In the genomic region with DNA sequence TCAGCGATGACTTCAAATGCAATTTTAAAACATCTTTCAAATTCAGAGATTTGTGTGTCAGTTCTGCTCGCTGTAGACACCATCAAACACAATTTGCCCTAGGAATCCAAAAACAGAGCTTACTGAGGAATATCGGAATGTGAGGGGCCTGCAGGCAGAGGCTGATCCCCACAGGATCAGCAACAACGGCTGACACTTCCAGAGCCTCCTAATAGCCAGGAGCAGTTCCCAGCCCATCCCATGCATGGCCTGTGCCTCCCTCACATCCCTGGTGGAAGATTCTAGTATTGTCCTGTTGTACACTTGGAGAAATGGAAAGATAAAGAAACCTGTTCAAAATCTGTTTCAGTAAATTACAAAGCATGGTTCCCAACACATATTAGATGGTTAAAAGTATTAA, we compare ENCODE assay signal across 28 cellular contexts.
"Had no signal": no experiment of that assay in that cellular context is flagged by ENCODE, and none has a peak within 500 bp of the region (broad histone marks: within the 10 kb centered on the region; RNA-seq: fewer than 3 reads in every experiment).

No MANE protein-coding gene starts in this region.

- H3K9me3 ChIP-seq: ascending aorta, breast epithelium, colonic mucosa, heart left ventricle had no signal

- H3K4me1 Mint-ChIP-seq: activated CD4-positive, alpha-beta memory T cell treated with anti-CD3 and anti-CD28 coated beads, Interleukin-2, amount 10 ng/mL, durations not matched to agents 7 days and 5 days; activated CD4-positive, alpha-beta T cell treated with anti-CD3 and anti-CD28 coated beads, Interleukin-2, amount 10 ng/mL, durations not matched to agents 7 days and 5 days; activated naive CD4-positive, alpha-beta T cell treated with anti-CD3 and anti-CD28 coated beads, Interleukin-2, amount 10 ng/mL, durations not matched to agents 7 days and 5 days; activated naive CD8-positive, alpha-beta T cell treated with anti-CD3 and anti-CD28 coated beads, Interleukin-2, amount 10 ng/mL, durations not matched to agents 7 days and 5 days had no signal

- H3K4me3 Mint-ChIP-seq: activated CD4-positive, alpha-beta memory T cell treated with anti-CD3 and anti-CD28 coated beads, Interleukin-2, amount 10 ng/mL, durations not matched to agents 7 days and 5 days; activated CD4-positive, alpha-beta T cell treated with anti-CD3 and anti-CD28 coated beads, Interleukin-2, amount 10 ng/mL, durations not matched to agents 7 days and 5 days; activated naive CD4-positive, alpha-beta T cell treated with anti-CD3 and anti-CD28 coated beads, Interleukin-2, amount 10 ng/mL, durations not matched to agents 7 days and 5 days; activated naive CD8-positive, alpha-beta T cell treated with anti-CD3 and anti-CD28 coated beads, Interleukin-2, amount 10 ng/mL, durations not matched to agents 7 days and 5 days; activated T-cell treated with anti-CD3 and anti-CD28 coated beads, Interleukin-2, amount 50 U/mL, for 24 hours; activated T-cell treated with anti-CD3 and anti-CD28 coated beads, Interleukin-2, amount 50 U/mL, for 72 hours; brain; WTC11 had no signal

- H3K36me3 Mint-ChIP-seq: activated naive CD4-positive, alpha-beta T cell treated with anti-CD3 and anti-CD28 coated beads, Interleukin-2, amount 10 ng/mL, durations not matched to agents 7 days and 5 days; activated naive CD4-positive, alpha-beta T cell treated with anti-CD3 and anti-CD28 coated beads, Interleukin-2, amount 50 U/mL, for 72 hours; activated naive CD8-positive, alpha-beta T cell treated with anti-CD3 and anti-CD28 coated beads, Interleukin-2, amount 10 ng/mL, durations not matched to agents 7 days and 5 days; brain had no signal

- H3K27me3 Mint-ChIP-seq: activated CD4-positive, alpha-beta memory T cell treated with anti-CD3 and anti-CD28 coated beads, Interleukin-2, amount 10 ng/mL, durations not matched to agents 7 days and 5 days; activated CD4-positive, alpha-beta T cell treated with anti-CD3 and anti-CD28 coated beads, Interleukin-2, amount 10 ng/mL, durations not matched to agents 7 days and 5 days; activated naive CD4-positive, alpha-beta T cell treated with anti-CD3 and anti-CD28 coated beads, Interleukin-2, amount 10 ng/mL, durations not matched to agents 7 days and 5 days; activated naive CD8-positive, alpha-beta T cell treated with anti-CD3 and anti-CD28 coated beads, Interleukin-2, amount 10 ng/mL, durations not matched to agents 7 days and 5 days; activated T-cell treated with anti-CD3 and anti-CD28 coated beads, Interleukin-2, amount 50 U/mL, for 24 hours had no signal

- H3K4me1 ChIP-seq: ascending aorta, breast epithelium, colonic mucosa had no signal

- ATAC-seq: activated naive CD4-positive, alpha-beta T cell treated with anti-CD3 and anti-CD28 coated beads, Interleukin-2, amount 50 U/mL, for 72 hours; activated T-cell treated with anti-CD3 and anti-CD28 coated beads, Interleukin-2, amount 50 U/mL, for 72 hours had no signal

- H3K36me3 ChIP-seq: ascending aorta, breast epithelium, cardiac muscle cell, colonic mucosa, heart left ventricle had no signal

- H3K27ac ChIP-seq: ascending aorta, breast epithelium, cardiac muscle cell, colonic mucosa, heart left ventricle, VCaP had no signal

- H3K27me3 ChIP-seq: ascending aorta, breast epithelium, cardiac muscle cell, colonic mucosa, heart left ventricle had no signal

- H3K4me3 ChIP-seq: ascending aorta, breast epithelium, cardiac muscle cell, colonic mucosa, heart left ventricle had no signal

- H3K27ac Mint-ChIP-seq: activated CD4-positive, alpha-beta memory T cell treated with anti-CD3 and anti-CD28 coated beads, Interleukin-2, amount 10 ng/mL, durations not matched to agents 7 days and 5 days; activated CD4-positive, alpha-beta T cell treated with anti-CD3 and anti-CD28 coated beads, Interleukin-2, amount 10 ng/mL, durations not matched to agents 7 days and 5 days; activated naive CD4-positive, alpha-beta T cell treated with anti-CD3 and anti-CD28 coated beads, Interleukin-2, amount 10 ng/mL, durations not matched to agents 7 days and 5 days; activated naive CD4-positive, alpha-beta T cell treated with anti-CD3 and anti-CD28 coated beads, Interleukin-2, amount 50 U/mL, for 72 hours; activated naive CD8-positive, alpha-beta T cell treated with anti-CD3 and anti-CD28 coated beads, Interleukin-2, amount 10 ng/mL, durations not matched to agents 7 days and 5 days; activated T-cell treated with anti-CD3 and anti-CD28 coated beads, Interleukin-2, amount 50 U/mL, for 24 hours; activated T-cell treated with anti-CD3 and anti-CD28 coated beads, Interleukin-2, amount 50 U/mL, for 72 hours; WTC11 had no signal

- H3K9me3 Mint-ChIP-seq: activated CD4-positive, alpha-beta T cell treated with anti-CD3 and anti-CD28 coated beads, Interleukin-2, amount 10 ng/mL, durations not matched to agents 7 days and 5 days; activated naive CD4-positive, alpha-beta T cell treated with anti-CD3 and anti-CD28 coated beads, Interleukin-2, amount 10 ng/mL, durations not matched to agents 7 days and 5 days; activated naive CD8-positive, alpha-beta T cell treated with anti-CD3 and anti-CD28 coated beads, Interleukin-2, amount 10 ng/mL, durations not matched to agents 7 days and 5 days; activated T-cell treated with anti-CD3 and anti-CD28 coated beads, Interleukin-2, amount 50 U/mL, for 72 hours had no signal

- DNase-seq: activated CD4-positive, alpha-beta memory T cell treated with anti-CD3 and anti-CD28 coated beads, Interleukin-2, amount 10 ng/mL, durations not matched to agents 7 days and 5 days; activated CD4-positive, alpha-beta T cell treated with anti-CD3 and anti-CD28 coated beads for 1 hour; activated CD4-positive, alpha-beta T cell treated with anti-CD3 and anti-CD28 coated beads for 4 hours; activated CD4-positive, alpha-beta T cell treated with anti-CD3 and anti-CD28 coated beads, Interleukin-2, amount 10 ng/mL, durations not matched to agents 7 days and 5 days; activated CD4-positive, alpha-beta T cell treated with anti-CD3 and anti-CD28 coated beads, Interleukin-2, amount 50 U/mL, for 4 hours; activated CD8-positive, alpha-beta memory T cell treated with anti-CD3 and anti-CD28 coated beads, Interleukin-2, amount 50 U/mL, for 48 hours; activated gamma-delta T cell; activated naive CD4-positive, alpha-beta T cell; activated naive CD4-positive, alpha-beta T cell treated with anti-CD3 and anti-CD28 coated beads, Interleukin-2, amount 10 ng/mL, durations not matched to agents 7 days and 5 days; activated naive CD8-positive, alpha-beta T cell treated with anti-CD3 and anti-CD28 coated beads, Interleukin-2, amount 10 ng/mL, durations not matched to agents 7 days and 5 days; activated T-cell treated with anti-CD3 and anti-CD28 coated beads for 4 hours; activated T-cell treated with anti-CD3 and anti-CD28 coated beads, Interleukin-2, amount 50 U/mL, for 24 hours; activated T-cell treated with anti-CD3 and anti-CD28 coated beads, Interleukin-2, amount 50 U/mL, for 72 hours; central memory CD4-positive, alpha-beta T cell; cerebellar nuclear complex; colonic mucosa; effector memory CD4-positive, alpha-beta T cell; erythroblast; foreskin fibroblast; T-helper 2 cell had no signal
